In the genomic region with DNA sequence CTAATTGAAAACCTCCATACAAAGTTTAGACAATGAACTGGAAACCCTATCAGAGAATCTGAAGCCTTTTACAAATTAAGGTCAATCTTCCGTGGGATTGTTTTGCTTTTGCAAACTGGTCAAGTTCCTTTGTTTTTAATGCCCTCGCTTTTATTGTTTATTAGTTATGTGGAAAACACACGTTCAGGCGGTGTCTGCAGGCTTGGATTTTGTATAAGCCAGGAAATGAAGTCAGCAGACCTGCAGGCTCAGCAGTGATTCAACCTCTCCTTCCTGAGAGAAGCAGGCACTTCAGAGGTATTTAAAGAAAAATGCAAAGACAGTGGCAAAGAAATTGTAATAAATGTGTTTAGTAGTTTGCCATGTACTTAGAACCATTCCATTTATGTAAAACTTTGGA, we compare ENCODE assay signal across 18 cellular contexts.
DNase-seq lines count a peak whose midpoint lies in the region; ATAC-seq and TF ChIP-seq lines count a peak whose summit lies in the region.
"Had no signal": no experiment of that assay in that cellular context is flagged by ENCODE, and none has a peak within 500 bp of the region (broad histone marks: within the 10 kb centered on the region; RNA-seq: fewer than 3 reads in every experiment).

No MANE protein-coding gene starts in this region.

- no peaks in the 10 kb centered on the region for H3K27me3 ChIP-seq in heart right ventricle
- H3K27me3 ChIP-seq: adrenal gland, upper lobe of left lung had no signal

- H3K27me3 Mint-ChIP-seq in stimulated activated memory B cell treated with anti-CD40 and anti-IgM and Interleukin-4, amounts not matched to agents 10 μg/mL and 1 μg/mL and 100 μg/mL, for 72 hours = no peaks in the 10 kb centered on the region

- TF ChIP-seq CTCF in heart right ventricle (IDR thresholded peaks at IDR 0.05) (no peak), astrocyte of the spinal cord (IDR thresholded peaks at IDR 0.05; ENCODE audit: low read depth, low read length) (no peak)

- peaks cover 7% of the 10 kb centered on the region for H3K9me3 Mint-ChIP-seq in stimulated activated memory B cell treated with anti-CD40 and anti-IgM and Interleukin-4, amounts not matched to agents 10 μg/mL and 1 μg/mL and 100 μg/mL, for 72 hours
- H3K9me3 Mint-ChIP-seq: activated B cell treated with CpG ODN at 0.5 μM for 24 hours; stimulated activated effector memory CD8-positive, alpha-beta T cell treated with anti-CD3 and anti-CD28 coated beads, Interleukin-12 subunit alpha, Interleukin-12 subunit beta, amount 100 ng/mL, for 72 hours had no signal

- WGBS in heart right ventricle, 2 donors = 56% methylated on average over 4 of the region's 4 CpGs

- peak in 1 of 2 donors; percentile 24 for DNase-seq in heart right ventricle
- DNase-seq in left cardiac atrium = no peak
- peak; percentile 40 for DNase-seq in astrocyte of the spinal cord (ENCODE audit: low read depth, low spot score)
- peak; percentile 35 for DNase-seq in kidney tubule cell (ENCODE audit: low spot score)
- DNase-seq: activated B cell treated with CpG ODN at 0.5 μM for 24 hours; activated effector memory CD4-positive, alpha-beta T cell treated with Interleukin-2 at 50 U/mL for 16 hours; adrenal gland; CD4-positive, alpha-beta T cell; DMS79 treated with DMSO at 0.1 percent for 48 hours; NCI-H2081 treated with DMSO at 0.1 percent for 48 hours; NCI-H748 treated with DMSO at 0.1 percent for 48 hours; upper lobe of left lung had no signal

- in situ Hi-C loops in astrocyte of the spinal cord (cut with HindIII; ENCODE audit: low sequenced_read_pairs) = no loop called here

- peaks cover 0 to 51% (median 24%) of the 10 kb centered on the region in 9 donors for H3K4me1 ChIP-seq in heart right ventricle
- H3K4me1 ChIP-seq: adrenal gland had no signal

- ATAC-seq in heart right ventricle (peak in 6 of 8 donors; percentile 50 to 89 (median 70)), left cardiac atrium (no peak), GM19351 (IDR thresholded peaks at IDR 0.05; ENCODE audit: unreplicated experiment) (no peak), HG03135 (IDR thresholded peaks at IDR 0.05; ENCODE audit: unreplicated experiment) (no peak), GM19035 (IDR thresholded peaks at IDR 0.05; ENCODE audit: unreplicated experiment) (no peak)
- no peak for ATAC-seq in stimulated activated memory B cell treated with anti-CD40 and anti-IgM and Interleukin-4, amounts not matched to agents 10 μg/mL and 1 μg/mL and 100 μg/mL, for 72 hours
- ATAC-seq: stimulated activated effector memory CD8-positive, alpha-beta T cell treated with anti-CD3 and anti-CD28 coated beads, Interleukin-12 subunit alpha, Interleukin-12 subunit beta, amount 100 ng/mL, for 72 hours had no signal

- H3K36me3 Mint-ChIP-seq in stimulated activated memory B cell treated with anti-CD40 and anti-IgM and Interleukin-4, amounts not matched to agents 10 μg/mL and 1 μg/mL and 100 μg/mL, for 72 hours = no peaks in the 10 kb centered on the region
- H3K36me3 Mint-ChIP-seq: stimulated activated effector memory CD8-positive, alpha-beta T cell treated with anti-CD3 and anti-CD28 coated beads, Interleukin-12 subunit alpha, Interleukin-12 subunit beta, amount 100 ng/mL, for 72 hours had no signal

- no peaks in the 10 kb centered on the region for H3K4me1 Mint-ChIP-seq in stimulated activated memory B cell treated with anti-CD40 and anti-IgM and Interleukin-4, amounts not matched to agents 10 μg/mL and 1 μg/mL and 100 μg/mL, for 72 hours
- H3K4me1 Mint-ChIP-seq: activated B cell treated with CpG ODN at 0.5 μM for 24 hours; stimulated activated effector memory CD8-positive, alpha-beta T cell treated with anti-CD3 and anti-CD28 coated beads, Interleukin-12 subunit alpha, Interleukin-12 subunit beta, amount 100 ng/mL, for 72 hours had no signal

- peak overlapping the region in 8 of 10 donors; percentile 15 to 81 (median 65) for H3K27ac ChIP-seq in heart right ventricle
- H3K27ac ChIP-seq: adrenal gland, coronary artery had no signal

- H3K4me3 Mint-ChIP-seq in stimulated activated memory B cell treated with anti-CD40 and anti-IgM and Interleukin-4, amounts not matched to agents 10 μg/mL and 1 μg/mL and 100 μg/mL, for 72 hours = no peak overlapping the region
- H3K4me3 Mint-ChIP-seq: activated B cell treated with CpG ODN at 0.5 μM for 24 hours; CD4-positive, alpha-beta T cell; stimulated activated effector memory CD8-positive, alpha-beta T cell treated with anti-CD3 and anti-CD28 coated beads, Interleukin-12 subunit alpha, Interleukin-12 subunit beta, amount 100 ng/mL, for 72 hours had no signal

- no peaks in the 10 kb centered on the region for H3K36me3 ChIP-seq in heart right ventricle
- H3K36me3 ChIP-seq: adrenal gland, upper lobe of left lung had no signal

- H3K9me3 ChIP-seq in heart right ventricle = peaks cover 0 to 14% (median 2%) of the 10 kb centered on the region in 11 donors

- H3K4me3 ChIP-seq in heart right ventricle = no peak overlapping the region
- H3K4me3 ChIP-seq in astrocyte of the spinal cord (ENCODE audit: low read depth, low read length) = no peak overlapping the region
- H3K4me3 ChIP-seq: adrenal gland, coronary artery, upper lobe of left lung had no signal

- intact Hi-C loops in heart right ventricle (cut with DNase I) (loop anchor here in 2 of 10 donors (2.0 to 10.0 kb wide), 2 partner anchors 78 to 80 kb away; no protein-coding TSS in a partner anchor), left cardiac atrium (cut with DNase I) (no loop called here)

- no peak overlapping the region for H3K27ac Mint-ChIP-seq in stimulated activated memory B cell treated with anti-CD40 and anti-IgM and Interleukin-4, amounts not matched to agents 10 μg/mL and 1 μg/mL and 100 μg/mL, for 72 hours
- H3K27ac Mint-ChIP-seq: activated B cell treated with CpG ODN at 0.5 μM for 24 hours; CD4-positive, alpha-beta T cell; stimulated activated effector memory CD8-positive, alpha-beta T cell treated with anti-CD3 and anti-CD28 coated beads, Interleukin-12 subunit alpha, Interleukin-12 subunit beta, amount 100 ng/mL, for 72 hours had no signal

Comparison
In these comparisons a context has a peak if more than half of its experiments do, and no peak if none do; other contexts are left out.
1. ATAC-seq: peak in heart right ventricle (6 of 8); none in left cardiac atrium (0 of 2), GM19351 (single experiment), stimulated activated memory B cell treated with anti-CD40 and anti-IgM and Interleukin-4, amounts not matched to agents 10 μg/mL and 1 μg/mL and 100 μg/mL, for 72 hours (single experiment), HG03135 (single experiment) and GM19035 (single experiment).